In genomic region chr1:66563094-66563800, GRCh38 we compare ENCODE assay signal across 8 cellular contexts. TPM values are rescaled to one million over a fixed set of nuclear protein-coding genes. Genes with fewer than 3 reads are reported as not detected.
DNase-seq lines count a peak whose midpoint lies in the region; ATAC-seq and TF ChIP-seq lines count a peak whose summit lies in the region.

No MANE protein-coding gene starts in this region.

- H3K4me3 ChIP-seq in adipocyte (ENCODE audit: low read length) (peak overlapping the region; percentile 75), retinal pigment epithelial cell (ENCODE audit: low read length) (peak overlapping the region; percentile 15)

- intact Hi-C loops in left cardiac atrium (cut with DNase I) = no loop called here

- H3K9ac ChIP-seq in adipocyte (ENCODE audit: low read length) = peak overlapping the region; percentile 81

- TF ChIP-seq CTCF in retinal pigment epithelial cell (conservative IDR thresholded peaks at IDR 0.05; ENCODE audit: low read depth, low read length) = no peak

- no peaks in the 10 kb centered on the region for H3K27me3 ChIP-seq in adipocyte (replicated peaks; ENCODE audit: control insufficient read depth, insufficient read depth, low read length)

- no peaks in the 10 kb centered on the region for H3K9me3 ChIP-seq in adipocyte (ENCODE audit: control insufficient read depth, low read length)

- no peaks in the 10 kb centered on the region for H3K36me3 ChIP-seq in adipocyte (ENCODE audit: control insufficient read depth, insufficient read depth, low read length, severe bottlenecking)

- peak; percentile 73 for DNase-seq in GM03348 (ENCODE audit: low spot score)
- DNase-seq in adipocyte (ENCODE audit: low read depth) = peak; percentile 88
- DNase-seq in left cardiac atrium = no peak
- DNase-seq in retinal pigment epithelial cell (ENCODE audit: low read depth) = no peak
- no peak for DNase-seq in activated T-cell treated with anti-CD3 and anti-CD28 coated beads for 4 hours
- no peak for DNase-seq in NCI-H1436 (lab: John Stamatoyannopoulos, UW)
- no peak for DNase-seq in AML-193 (lab: John Stamatoyannopoulos, UW)

- ATAC-seq in left cardiac atrium = peak; percentile 72 to 84
- no peak for ATAC-seq in GM21737 (IDR thresholded peaks at IDR 0.05; ENCODE audit: unreplicated experiment)

- peaks cover 27% of the 10 kb centered on the region for H3K4me1 ChIP-seq in adipocyte (ENCODE audit: control insufficient read depth, insufficient read depth, low read length)

RNA-seq across cellular contexts. Expression of gene SGIP1, which starts 29.3 kb away (rescaled TPM):
- 1 to 10 TPM; 3.4 to 4.9 TPM for total RNA-seq in left cardiac atrium

Comparison
In these comparisons a context has a peak if more than half of its experiments do, and no peak if none do; other contexts are left out.
1. DNase-seq: peak in GM03348 (single experiment) and adipocyte (single experiment); none in left cardiac atrium (single experiment), retinal pigment epithelial cell (single experiment), activated T-cell treated with anti-CD3 and anti-CD28 coated beads for 4 hours (single experiment), NCI-H1436 (single experiment) and AML-193 (0 of 2).